In genomic region chr4:47968847-47969246, GRCh38 we compare ENCODE assay signal across 32 cellular contexts. TPM values are rescaled to one million over a fixed set of nuclear protein-coding genes. Genes with fewer than 3 reads are reported as not detected.
"Had no signal": no experiment of that assay in that cellular context is flagged by ENCODE, and none has a peak within 500 bp of the region (broad histone marks: within the 10 kb centered on the region; RNA-seq: fewer than 3 reads in every experiment).

No MANE protein-coding gene starts in this region.

- H3K27ac ChIP-seq: Peyer's patch, SJSA1 had no signal

- H3K36me3 ChIP-seq: Peyer's patch, SJSA1 had no signal

- DNase-seq: Karpas-422, MM.1S, MV-4-11, NCI-H1092, NCI-H1105, NCI-H1417 treated with DMSO at 0.1 percent for 48 hours, NCI-H1436 treated with DMSO at 0.1 percent for 48 hours, NCI-H1694, NCI-H187, NCI-H1930, NCI-H2029 treated with DMSO at 0.1 percent for 48 hours, NCI-H2081 treated with DMSO at 0.1 percent for 48 hours, NCI-H2107, NCI-H2171, NCI-H226, NCI-H446 treated with DMSO at 0.1 percent for 48 hours, NCI-H510A, NCI-H524, NCI-H526, NCI-H69, NCI-H748 treated with DMSO at 0.1 percent for 48 hours, Peyer's patch, Right ventricle myocardium superior, RPMI8226, SHP77 treated with DMSO at 0.1 percent for 48 hours, SK-N-SH, SW 1271, T-helper 1 cell had no signal

- H3K4me3 ChIP-seq: Peyer's patch, SJSA1 had no signal

- H3K4me1 ChIP-seq: Peyer's patch, SJSA1 had no signal

- H3K4me2 ChIP-seq: SK-N-SH had no signal

- H3K27me3 ChIP-seq: Peyer's patch, SJSA1 had no signal

- H3K9me2 ChIP-seq: SK-N-SH had no signal

- H3K9me3 ChIP-seq: Peyer's patch, SJSA1, SK-N-SH had no signal

- H3K9ac ChIP-seq: SK-N-SH had no signal

RNA-seq across cellular contexts. Expression of gene CNGA1, which starts 47.6 kb away (rescaled TPM):
- total RNA-seq: LHCN-M2, MCF 10A, OCI-LY7, SJSA1 had no signal
